Comparison of ENCODE assay signal across 18 cellular contexts in the genomic region with DNA sequence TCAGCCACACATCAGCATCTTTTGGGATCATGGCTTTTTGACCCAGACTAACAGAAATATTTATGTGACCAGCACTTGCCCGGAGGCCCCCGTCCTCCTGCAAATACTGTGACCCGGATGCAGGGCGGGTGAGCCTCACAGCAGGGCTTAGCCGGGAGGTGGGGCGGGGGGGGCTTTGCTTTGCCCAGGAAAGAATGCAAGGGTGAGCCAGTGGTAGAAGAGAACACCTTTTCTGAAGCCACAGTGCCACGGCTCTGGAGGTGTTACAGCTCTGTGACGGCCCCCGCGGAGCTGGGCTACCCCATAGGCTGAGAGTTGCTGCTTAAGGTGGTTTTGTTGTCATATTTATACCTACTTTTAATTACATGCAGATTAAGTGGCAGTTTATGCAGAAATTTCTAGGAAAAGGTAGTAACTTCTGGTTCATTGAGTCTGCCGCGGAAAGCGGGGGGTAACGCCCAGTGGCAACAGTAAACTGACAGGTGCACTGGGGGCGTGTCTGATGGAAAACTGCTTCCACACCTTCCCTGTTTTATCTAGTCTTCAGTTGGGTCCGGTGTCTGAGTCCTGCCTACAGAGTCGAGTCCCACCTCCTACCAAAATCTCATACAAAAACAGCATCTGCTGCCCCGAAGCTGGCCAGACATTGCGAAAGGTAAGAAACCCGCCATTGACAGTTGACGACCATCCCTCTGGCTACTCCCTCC.
DNase-seq lines count a peak whose midpoint lies in the region; ATAC-seq and TF ChIP-seq lines count a peak whose summit lies in the region.
"Had no signal": no experiment of that assay in that cellular context is flagged by ENCODE, and none has a peak within 500 bp of the region (broad histone marks: within the 10 kb centered on the region; RNA-seq: fewer than 3 reads in every experiment).

No MANE protein-coding gene starts in this region.

- no peak for TF ChIP-seq CTCF in WERI-Rb-1 (IDR thresholded peaks at IDR 0.05; ENCODE audit: low read depth, low read length)
- TF ChIP-seq CTCF in A673 (conservative IDR thresholded peaks at IDR 0.05; ENCODE audit: low read depth, low read length), result no peak
- no peak for TF ChIP-seq CTCF in thyroid gland (IDR thresholded peaks at IDR 0.05)

- H3K36me3 ChIP-seq in WERI-Rb-1, result no peaks in the 10 kb centered on the region
- no peaks in the 10 kb centered on the region for H3K36me3 ChIP-seq in A673 (ENCODE audit: insufficient read depth, low read length, poor library complexity, severe bottlenecking)
- H3K36me3 ChIP-seq in thyroid gland, result no peaks in the 10 kb centered on the region
- H3K36me3 ChIP-seq: Peyer's patch had no signal

- H3K9me3 ChIP-seq in WERI-Rb-1 (ENCODE audit: severe bottlenecking) (peaks cover 49% of the 10 kb centered on the region), A673 (ENCODE audit: low read depth, low read length, poor library complexity, severe bottlenecking) (no peaks in the 10 kb centered on the region), thyroid gland (no peaks in the 10 kb centered on the region)
- H3K9me3 ChIP-seq: Peyer's patch had no signal

- DNase-seq in DMS79 treated with DMSO at 0.1 percent for 48 hours (lab: John Stamatoyannopoulos, UW) (peak; percentile 77), NCI-H146 treated with DMSO at 0.1 percent for 48 hours (lab: John Stamatoyannopoulos, UW; ENCODE audit: unreplicated experiment) (peak; percentile 87), WERI-Rb-1 (peak; percentile 6), posterior vena cava (ENCODE audit: low spot score) (peak; percentile 65), cortex of kidney (lab: John Stamatoyannopoulos, UW) (no peak), A673 (ENCODE audit: low spot score) (no peak), thyroid gland (no peak)
- DNase-seq: ACHN, AML-193, GOT3, KBM-7, NCI-H1048, NCI-H1930, NCI-H524, Right ventricle myocardium superior had no signal

- intact Hi-C loops in posterior vena cava (cut with DNase I), result no loop called here
- intact Hi-C loops in A673 (cut with micrococcal nuclease; ENCODE audit: unreplicated experiment), result no loop called here
- intact Hi-C loops in thyroid gland (cut with DNase I), result no loop called here

- no peak for ATAC-seq in GM18870 (IDR thresholded peaks at IDR 0.05; ENCODE audit: unreplicated experiment)

- H3K27ac ChIP-seq in WERI-Rb-1, result no peak overlapping the region
- H3K27ac ChIP-seq in A673 (ENCODE audit: low read depth, low read length, poor library complexity, severe bottlenecking), result no peak overlapping the region
- no peak overlapping the region for H3K27ac ChIP-seq in thyroid gland
- H3K27ac ChIP-seq: Peyer's patch, SK-N-MC had no signal

- CTCF ChIA-PET in A673 (lab: Charles Lee), result no interaction called here

- 90 to 93% methylated on average over 20 to 21 of the region's 21 CpGs for WGBS in thyroid gland, 2 donors

- POLR2A ChIA-PET in A673 (lab: Charles Lee; ENCODE audit: low non-redundant PET), result no interaction called here

- H3K4me1 ChIP-seq in A673 (ENCODE audit: insufficient read depth, low read length, poor library complexity, severe bottlenecking), result no peaks in the 10 kb centered on the region
- H3K4me1 ChIP-seq in thyroid gland, result no peaks in the 10 kb centered on the region
- H3K4me1 ChIP-seq: Peyer's patch had no signal

- no peak for TF ChIP-seq POLR2A in thyroid gland (IDR thresholded peaks at IDR 0.05)

- BruUV-seq in A673 (replicated peaks; lab: Mats Ljungman, UMichigan), result no TSS peak

- H3K4me3 ChIP-seq in WERI-Rb-1 (ENCODE audit: low read depth, low read length) (no peak overlapping the region), A673 (ENCODE audit: low read depth, low read length, poor library complexity, severe bottlenecking) (no peak overlapping the region), thyroid gland (replicated peaks in 1 of 3) (no peak overlapping the region)
- H3K4me3 ChIP-seq: Peyer's patch, SK-N-MC had no signal

- peaks cover 97% of the 10 kb centered on the region for H3K27me3 ChIP-seq in WERI-Rb-1 (ENCODE audit: insufficient read depth, low read depth, severe bottlenecking)
- H3K27me3 ChIP-seq in A673 (replicated peaks; ENCODE audit: insufficient read depth, low read depth, low read length, poor library complexity), result peaks cover 19% of the 10 kb centered on the region
- H3K27me3 ChIP-seq in thyroid gland, result no peaks in the 10 kb centered on the region
- H3K27me3 ChIP-seq: Peyer's patch had no signal

Comparison
In these comparisons a context has a peak if more than half of its experiments do, and no peak if none do; other contexts are left out.
1. DNase-seq: peak in DMS79 treated with DMSO at 0.1 percent for 48 hours (single experiment), NCI-H146 treated with DMSO at 0.1 percent for 48 hours (single experiment), WERI-Rb-1 (single experiment) and posterior vena cava (single experiment); none in cortex of kidney (single experiment), A673 (single experiment) and thyroid gland (0 of 2).